ENCODE assay signal across 32 cellular contexts in genomic region chr11:93831343-93832082, GRCh38. TPM values are rescaled to one million over a fixed set of nuclear protein-coding genes. Genes with fewer than 3 reads are reported as not detected.
"Had no signal": no experiment of that assay in that cellular context is flagged by ENCODE, and none has a peak within 500 bp of the region (broad histone marks: within the 10 kb centered on the region; RNA-seq: fewer than 3 reads in every experiment).

No MANE protein-coding gene starts in this region.

- H3K27ac ChIP-seq: brain microvascular endothelial cell, cardiac muscle cell, RWPE1, SJCRH30, VCaP had no signal

- H3K9me3 ChIP-seq: Peyer's patch, SJCRH30, SK-N-SH had no signal

- H3K4me3 ChIP-seq: cardiac muscle cell, Peyer's patch, SJCRH30 had no signal

- H3K27me3 ChIP-seq: brain microvascular endothelial cell, cardiac muscle cell, Peyer's patch, SJCRH30 had no signal

- DNase-seq: activated CD4-positive, alpha-beta memory T cell treated with anti-CD3 and anti-CD28 coated beads, Interleukin-2, amount 10 ng/mL, durations not matched to agents 7 days and 5 days; activated CD4-positive, alpha-beta T cell treated with anti-CD3 and anti-CD28 coated beads for 36 hours; activated CD4-positive, alpha-beta T cell treated with anti-CD3 and anti-CD28 coated beads, Interleukin-2, amount 50 U/mL, for 1 hour; activated gamma-delta T cell; activated naive CD4-positive, alpha-beta T cell treated with anti-CD3 and anti-CD28 coated beads for 36 hours; activated T-cell treated with anti-CD3 and anti-CD28 coated beads for 4 hours; activated T-cell treated with anti-CD3 and anti-CD28 coated beads, Interleukin-2, amount 50 U/mL, for 48 hours; amygdala; brain microvascular endothelial cell; Karpas-422; NCI-H1105 treated with DMSO at 0.1 percent for 48 hours; NCI-H146; NCI-H187 treated with DMSO at 0.1 percent for 48 hours; NCI-H2081 treated with DMSO at 0.1 percent for 48 hours; NCI-H226; NCI-H526; NCI-H774; NK-92 treated with Interleukin-12 subunit alpha and Interleukin-12 subunit beta, amount 100 ng/mL, for 24 hours; OCI-M1; Right ventricle myocardium superior; SJCRH30; SK-N-SH; T-helper 1 cell had no signal

- ATAC-seq: activated CD4-positive, alpha-beta T cell treated with anti-CD3 and anti-CD28 coated beads for 36 hours; activated T-helper 17 cell treated with anti-CD3 and anti-CD28 coated beads, Interleukin-2, amount 50 U/mL, for 72 hours had no signal

- H3K36me3 ChIP-seq: brain microvascular endothelial cell, cardiac muscle cell, Peyer's patch, SJCRH30 had no signal

- H3K4me1 ChIP-seq: SJCRH30 had no signal

- FAIRE-seq: astrocyte had no signal

RNA-seq across cellular contexts. Expression of gene VSTM5, which starts 18.9 kb away (rescaled TPM):
- total RNA-seq: activated CD4-positive, alpha-beta memory T cell treated with anti-CD3 and anti-CD28 coated beads, Interleukin-2, amount 10 ng/mL, durations not matched to agents 7 days and 5 days; activated CD4-positive, alpha-beta T cell treated with anti-CD3 and anti-CD28 coated beads for 36 hours; activated CD8-positive, alpha-beta memory T cell treated with anti-CD3 and anti-CD28 coated beads for 36 hours; activated naive CD4-positive, alpha-beta T cell treated with anti-CD3 and anti-CD28 coated beads for 36 hours; activated T-helper 17 cell treated with anti-CD3 and anti-CD28 coated beads, Interleukin-2, amount 50 U/mL, for 72 hours; NCI-H460; Right ventricle myocardium superior; SJCRH30; T-helper 2 cell treated with Interferon-gamma antibody and Interleukin-4, amounts not matched to agents 100 ng/mL and 5 ng/mL, for 36 hours had no signal
- polyA plus RNA-seq: cardiac muscle cell had no signal
